In the genomic region with DNA sequence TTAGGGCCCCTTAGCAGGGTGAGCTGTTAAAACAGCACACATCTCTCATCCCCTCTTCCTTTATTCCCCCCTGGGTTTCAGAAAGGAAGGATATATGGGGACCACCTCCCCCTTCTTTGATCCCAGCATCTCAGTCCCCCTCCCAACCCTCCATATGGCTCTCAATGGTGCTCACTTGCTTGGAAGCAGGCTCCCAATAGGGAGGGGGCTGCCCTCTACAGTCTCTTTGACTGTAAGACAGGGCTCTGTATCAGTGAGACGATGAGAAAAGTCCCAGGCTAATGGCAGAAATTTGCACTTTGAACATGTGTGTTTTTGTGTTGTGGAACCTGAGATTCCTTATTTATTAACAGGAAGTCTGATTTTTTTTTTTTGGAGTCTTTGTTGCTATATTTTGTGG, we compare ENCODE assay signal across 8 cellular contexts. TPM values are rescaled to one million over a fixed set of nuclear protein-coding genes. Genes with fewer than 3 reads are reported as not detected.
A peak's percentile ranks its signal among the peaks of the same experiment; 100 is the strongest.
DNase-seq lines count a peak whose midpoint lies in the region; ATAC-seq lines count a peak whose summit lies in the region.

No MANE protein-coding gene starts in this region.

- peak; percentile 31 for DNase-seq in activated naive CD4-positive, alpha-beta T cell treated with anti-CD3 and anti-CD28 coated beads for 36 hours
- no peak for DNase-seq in activated naive CD4-positive, alpha-beta T cell (lab: John Stamatoyannopoulos, UW)
- DNase-seq in T-cell, result peak in 1 of 34 experiments; percentile 7
- no peak for DNase-seq in left cardiac atrium
- no peak for DNase-seq in stimulated activated naive CD8-positive, alpha-beta T cell treated with anti-CD3 and anti-CD28 coated beads, Interleukin-15, amount 100 ng/mL, for 72 hours
- DNase-seq in LoVo (ENCODE audit: low spot score), result no peak

- peak overlapping the region; percentile 39 for H3K27ac Mint-ChIP-seq in activated naive CD4-positive, alpha-beta T cell treated with anti-CD3 and anti-CD28 coated beads for 36 hours
- H3K27ac Mint-ChIP-seq in T-cell, result peak overlapping the region; percentile 66
- peak overlapping the region in 1 of 2 donors; percentile 78 for H3K27ac Mint-ChIP-seq in stimulated activated naive CD8-positive, alpha-beta T cell treated with anti-CD3 and anti-CD28 coated beads, Interleukin-15, amount 100 ng/mL, for 72 hours

- no peaks in the 10 kb centered on the region for H3K9me3 Mint-ChIP-seq in activated naive CD4-positive, alpha-beta T cell treated with anti-CD3 and anti-CD28 coated beads for 36 hours
- H3K9me3 Mint-ChIP-seq in T-cell, result no peaks in the 10 kb centered on the region
- no peaks in the 10 kb centered on the region for H3K9me3 Mint-ChIP-seq in stimulated activated naive CD8-positive, alpha-beta T cell treated with anti-CD3 and anti-CD28 coated beads, Interleukin-15, amount 100 ng/mL, for 72 hours

- intact Hi-C loops in activated naive CD4-positive, alpha-beta T cell treated with anti-CD3 and anti-CD28 coated beads for 36 hours (cut with micrococcal nuclease), result no loop called here
- intact Hi-C loops in left cardiac atrium (cut with DNase I), result loop anchor here in 1 of 2 donors (5.0 kb wide), 1 partner anchor 36 kb away; no protein-coding TSS in a partner anchor

- CTCF ChIA-PET in activated naive CD4-positive, alpha-beta T cell treated with anti-CD3 and anti-CD28 coated beads for 36 hours (lab: Charles Lee), result interaction anchor here (0.7 to 3.0 kb wide), 4 partner anchors 8 to 50 kb away, joined by 3 to 15 read pairs (median 4); no protein-coding TSS in a partner anchor
- CTCF ChIA-PET in T-cell (lab: Charles Lee), result interaction anchor here (0.7 to 1.5 kb wide), 8 partner anchors 11 to 56 kb away, joined by 3 to 5 read pairs (median 4); a partner anchor contains a TSS

- no peak overlapping the region for H3K4me3 Mint-ChIP-seq in activated naive CD4-positive, alpha-beta T cell treated with anti-CD3 and anti-CD28 coated beads for 36 hours
- no peak overlapping the region for H3K4me3 Mint-ChIP-seq in T-cell
- no peak overlapping the region for H3K4me3 Mint-ChIP-seq in stimulated activated naive CD8-positive, alpha-beta T cell treated with anti-CD3 and anti-CD28 coated beads, Interleukin-15, amount 100 ng/mL, for 72 hours

- POLR2A ChIA-PET in T-cell (lab: Charles Lee), result interaction anchor here in 1 of 2 donors (0.7 kb wide), 1 partner anchor 15 kb away, joined by 4 read pairs; no protein-coding TSS in a partner anchor

- H3K36me3 Mint-ChIP-seq in activated naive CD4-positive, alpha-beta T cell treated with anti-CD3 and anti-CD28 coated beads for 36 hours (ENCODE audit: low read depth), result peaks cover 61% of the 10 kb centered on the region
- peaks cover 73% of the 10 kb centered on the region for H3K36me3 Mint-ChIP-seq in T-cell

- H3K27me3 Mint-ChIP-seq in activated naive CD4-positive, alpha-beta T cell treated with anti-CD3 and anti-CD28 coated beads for 36 hours (ENCODE audit: low read depth), result no peaks in the 10 kb centered on the region
- no peaks in the 10 kb centered on the region for H3K27me3 Mint-ChIP-seq in T-cell
- H3K27me3 Mint-ChIP-seq in stimulated activated naive CD8-positive, alpha-beta T cell treated with anti-CD3 and anti-CD28 coated beads, Interleukin-15, amount 100 ng/mL, for 72 hours, result no peaks in the 10 kb centered on the region

- H3K4me1 Mint-ChIP-seq in activated naive CD4-positive, alpha-beta T cell treated with anti-CD3 and anti-CD28 coated beads for 36 hours (ENCODE audit: low read depth), result peaks cover 31% of the 10 kb centered on the region
- peaks cover 11 to 27% (median 13%) of the 10 kb centered on the region in 3 donors for H3K4me1 Mint-ChIP-seq in T-cell
- H3K4me1 Mint-ChIP-seq in stimulated activated naive CD8-positive, alpha-beta T cell treated with anti-CD3 and anti-CD28 coated beads, Interleukin-15, amount 100 ng/mL, for 72 hours, result peaks cover 48% of the 10 kb centered on the region

- ATAC-seq in T-cell (replicated peaks in 1 of 4) (peak in 2 of 4 experiments; percentile 47 to 66), left cardiac atrium (peak; percentile 30 to 64), GM18867 (IDR thresholded peaks at IDR 0.05; ENCODE audit: unreplicated experiment) (no peak), GM21576 (IDR thresholded peaks at IDR 0.05; ENCODE audit: unreplicated experiment) (no peak)
- ATAC-seq in stimulated activated naive CD8-positive, alpha-beta T cell treated with anti-CD3 and anti-CD28 coated beads, Interleukin-15, amount 100 ng/mL, for 72 hours, result peak; percentile 74

RNA-seq across cellular contexts. Expression of a gene that starts 4.2 kb away (rescaled TPM):
- 1 to 10 TPM in 1 of 2 experiments, under 1 TPM in 1; 0.77 to 1.1 TPM for total RNA-seq in activated naive CD4-positive, alpha-beta T cell treated with anti-CD3 and anti-CD28 coated beads for 36 hours
- total RNA-seq in T-cell (1 to 10 TPM; 2.4 to 4.3 (median 2.9) TPM), left cardiac atrium (1 to 10 TPM; 1.2 to 1.5 TPM)

RNA-seq across cellular contexts. Expression of a gene that starts 39.4 kb away (rescaled TPM):
- 10 to 100 TPM; 30.5 to 32.6 TPM for total RNA-seq in activated naive CD4-positive, alpha-beta T cell treated with anti-CD3 and anti-CD28 coated beads for 36 hours
- total RNA-seq in T-cell (10 to 100 TPM; 32.2 to 41.7 (median 34.0) TPM), left cardiac atrium (10 to 100 TPM; 49.8 to 58.6 TPM)

RNA-seq across cellular contexts. Expression of a gene that starts 42.6 kb away (rescaled TPM):
- total RNA-seq in activated naive CD4-positive, alpha-beta T cell treated with anti-CD3 and anti-CD28 coated beads for 36 hours, result 10 to 100 TPM; 84.9 to 85.1 TPM
- total RNA-seq in T-cell (100 to 1,000 TPM in 3 of 5 donors, 10 to 100 TPM in 2; 86.8 to 158 (median 142) TPM), left cardiac atrium (1 to 10 TPM; 5.0 to 6.0 TPM)

Comparison
In these comparisons a context has a peak if more than half of its experiments do, and no peak if none do; other contexts are left out.
1. ATAC-seq: peak in left cardiac atrium (2 of 2) and stimulated activated naive CD8-positive, alpha-beta T cell treated with anti-CD3 and anti-CD28 coated beads, Interleukin-15, amount 100 ng/mL, for 72 hours (single experiment); none in GM18867 (single experiment) and GM21576 (single experiment).
2. RNA of a gene that starts 42.6 kb away (total RNA-seq): 86.8 to 158 TPM in T-cell and 84.9 to 85.1 TPM in activated naive CD4-positive, alpha-beta T cell treated with anti-CD3 and anti-CD28 coated beads for 36 hours; 5.0 to 6.0 TPM in left cardiac atrium; every median in the first group is over 10 times any median in the second.